ENCODE assay signal across 9 cellular contexts in the genomic region with DNA sequence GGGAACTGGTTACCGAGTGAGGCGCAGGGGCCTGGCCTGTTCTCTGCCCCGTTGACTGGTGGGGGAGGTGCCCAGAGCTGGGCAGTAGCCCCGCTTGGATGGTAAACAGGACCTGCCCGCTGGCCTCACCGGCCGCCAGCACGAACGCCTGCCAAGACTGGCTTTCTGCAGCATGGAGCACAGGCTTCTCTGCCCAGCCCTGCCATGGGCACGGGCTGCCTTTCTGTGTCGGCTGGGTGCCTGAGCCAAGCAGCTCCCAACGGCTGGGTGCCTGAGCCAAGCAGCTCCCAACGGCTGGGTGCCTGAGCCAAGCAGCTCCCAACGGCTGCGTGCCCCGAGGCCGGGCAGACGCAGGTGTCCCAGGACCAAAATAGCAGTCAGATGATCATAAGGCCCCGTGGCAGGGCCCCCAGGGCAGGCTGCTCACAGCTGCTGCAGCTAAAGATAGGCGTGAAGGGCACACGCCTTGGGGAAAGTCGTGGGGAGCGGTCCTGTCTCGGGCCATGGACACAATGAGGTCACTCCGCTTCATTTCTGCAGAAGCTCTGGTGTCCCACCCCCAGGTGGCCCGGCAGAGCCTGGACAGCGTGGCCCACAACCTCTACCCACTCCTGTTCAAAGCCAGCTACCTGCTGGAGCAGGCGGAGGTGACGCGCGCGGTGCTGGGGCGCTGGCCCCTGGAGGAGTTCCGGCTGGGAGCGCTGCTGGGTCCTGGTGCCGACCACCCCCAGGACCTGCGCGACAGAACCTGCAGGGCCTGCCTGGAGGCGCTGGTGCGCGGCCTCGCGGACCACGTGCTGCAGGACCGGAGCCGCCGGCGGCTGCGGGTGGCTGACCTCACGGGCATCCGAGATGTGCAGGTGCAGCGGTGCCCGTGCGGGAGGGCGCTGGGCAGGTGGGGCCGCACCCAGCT. TPM values are rescaled to one million over a fixed set of nuclear protein-coding genes. Genes with fewer than 3 reads are reported as not detected.
DNase-seq lines count a peak whose midpoint lies in the region; ATAC-seq and TF ChIP-seq lines count a peak whose summit lies in the region.
"Had no signal": no experiment of that assay in that cellular context is flagged by ENCODE, and none has a peak within 500 bp of the region (broad histone marks: within the 10 kb centered on the region; RNA-seq: fewer than 3 reads in every experiment).

A gene (plus strand): TSS at position 460 of the 913 bp plus-strand sequence. CDS start 44 bp downstream, at position 504.

- TF ChIP-seq POLR2A in gastrocnemius medialis (IDR thresholded peaks at IDR 0.05) = peak; percentile 85 to 87

- in situ Hi-C loops in gastrocnemius medialis (cut with MboI; ENCODE audit: low sequenced_read_pairs in 4 of 4) = no loop called here

- H3K4me1 ChIP-seq in gastrocnemius medialis = peaks cover 75 to 81% of the 10 kb centered on the region in 2 donors

- peak within 1 kb of the TSS; percentile 95 to 100 (median 99) for H3K27ac ChIP-seq in gastrocnemius medialis

- DNase-seq in activated CD4-positive, alpha-beta T cell treated with anti-CD3 and anti-CD28 coated beads for 48 hours = peak; percentile 39
- DNase-seq in activated CD4-positive, alpha-beta T cell treated with anti-CD3 and anti-CD28 coated beads, Interleukin-2, amount 50 U/mL, for 48 hours = no peak
- peak; percentile 97 for DNase-seq in NAMALWA (ENCODE audit: low spot score)
- peak; percentile 84 for DNase-seq in Right ventricle myocardium inferior (ENCODE audit: missing footprints)
- peak; percentile 91 to 98 for DNase-seq in gastrocnemius medialis
- no peak for DNase-seq in activated CD4-positive, CD25-positive, alpha-beta regulatory T cell treated with anti-CD3 and anti-CD28 coated beads, Interleukin-2, amount 50 U/mL, for 72 hours
- no peak for DNase-seq in activated effector memory CD4-positive, alpha-beta T cell treated with Interleukin-2 at 50 U/mL for 16 hours

- H3K27me3 ChIP-seq in gastrocnemius medialis = no peaks in the 10 kb centered on the region

- intact Hi-C loops in Right ventricle myocardium inferior (cut with DNase I) (loop anchor here (2.0 to 5.0 kb wide), 2 partner anchors 28 to 71 kb away; a partner anchor contains a TSS), gastrocnemius medialis (cut with DNase I; ENCODE audit: low total_unique reads) (loop anchor here (5.0 kb wide), 1 partner anchor 921 kb away; a partner anchor contains a TSS)

- H3K4me3 ChIP-seq in gastrocnemius medialis = peak within 1 kb of the TSS; percentile 49 to 56 (median 54)

- no peak for TF ChIP-seq CTCF in gastrocnemius medialis (IDR thresholded peaks at IDR 0.05 in 4 of 5, conservative IDR thresholded peaks at IDR 0.05 in 1 of 5)

- no peaks in the 10 kb centered on the region for H3K36me3 ChIP-seq in gastrocnemius medialis

- H3K9me3 ChIP-seq in gastrocnemius medialis = no peaks in the 10 kb centered on the region

- peak; percentile 74 for ATAC-seq in Right ventricle myocardium inferior
- ATAC-seq in gastrocnemius medialis = peak; percentile 45 to 63
- ATAC-seq in GM18502 (IDR thresholded peaks at IDR 0.05; ENCODE audit: poor library complexity, unreplicated experiment) = no peak

RNA-seq across cellular contexts. Expression of the gene that starts here (rescaled TPM):
- 74.9 TPM for total RNA-seq in Right ventricle myocardium inferior
- total RNA-seq in gastrocnemius medialis = 10 to 100 TPM; 11.6 to 39.0 (median 27.2) TPM
- total RNA-seq: CD8-positive, alpha-beta memory T cell had no signal

Comparison
In these comparisons a context has a peak if more than half of its experiments do, and no peak if none do; other contexts are left out.
1. DNase-seq: peak in activated CD4-positive, alpha-beta T cell treated with anti-CD3 and anti-CD28 coated beads for 48 hours (single experiment), NAMALWA (single experiment), Right ventricle myocardium inferior (single experiment) and gastrocnemius medialis (2 of 2); none in activated CD4-positive, alpha-beta T cell treated with anti-CD3 and anti-CD28 coated beads, Interleukin-2, amount 50 U/mL, for 48 hours (0 of 2), activated CD4-positive, CD25-positive, alpha-beta regulatory T cell treated with anti-CD3 and anti-CD28 coated beads, Interleukin-2, amount 50 U/mL, for 72 hours (single experiment) and activated effector memory CD4-positive, alpha-beta T cell treated with Interleukin-2 at 50 U/mL for 16 hours (single experiment).